ENCODE assay signal across 19 cellular contexts in the genomic region with DNA sequence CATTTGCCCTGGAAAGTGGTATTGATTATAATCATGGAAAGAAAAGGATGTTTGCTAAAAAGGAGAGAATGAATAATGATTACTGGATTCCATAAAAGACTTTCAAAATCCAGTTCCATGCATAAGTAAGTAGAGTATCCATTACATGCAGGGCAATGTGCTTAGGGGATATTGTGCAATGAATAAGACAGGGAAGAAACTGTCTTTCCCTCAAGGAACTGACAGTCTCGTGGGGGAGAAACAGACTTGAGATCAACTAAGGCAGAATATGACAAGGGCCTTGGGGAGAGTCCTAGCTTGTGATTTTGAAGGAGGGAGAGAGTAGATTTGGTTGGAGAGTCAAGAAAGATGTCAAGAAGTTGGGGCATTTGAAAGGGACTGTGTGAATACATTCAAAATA.
DNase-seq lines count a peak whose midpoint lies in the region; TF ChIP-seq lines count a peak whose summit lies in the region.
"Had no signal": no experiment of that assay in that cellular context is flagged by ENCODE, and none has a peak within 500 bp of the region (broad histone marks: within the 10 kb centered on the region; RNA-seq: fewer than 3 reads in every experiment).

No MANE protein-coding gene starts in this region.

- H3K36me3 ChIP-seq in HEK293 (ENCODE audit: control insufficient read depth in 2 of 2, insufficient read depth in 1 of 2, low read length in 2 of 2) (no peaks in the 10 kb centered on the region), adipocyte (ENCODE audit: control insufficient read depth, insufficient read depth, low read length, severe bottlenecking) (no peaks in the 10 kb centered on the region)
- H3K36me3 ChIP-seq: BE2C had no signal

- H3K4me1 Mint-ChIP-seq in activated CD4-positive, alpha-beta T cell treated with anti-CD3 and anti-CD28 coated beads, Interleukin-2, amount 10 ng/mL, durations not matched to agents 24 days and 14 days = peaks cover 2% of the 10 kb centered on the region
- H3K4me1 Mint-ChIP-seq: CD4-positive, CD25-positive, alpha-beta regulatory T cell had no signal

- POLR2A ChIA-PET in HEK293 (lab: Yijun Ruan, JAX) = no interaction called here

- H3K36me3 Mint-ChIP-seq in activated CD4-positive, alpha-beta T cell treated with anti-CD3 and anti-CD28 coated beads, Interleukin-2, amount 10 ng/mL, durations not matched to agents 24 days and 14 days (ENCODE audit: low read depth) = no peaks in the 10 kb centered on the region
- H3K36me3 Mint-ChIP-seq: CD4-positive, CD25-positive, alpha-beta regulatory T cell; CD8-positive, alpha-beta T cell had no signal

- H3K9me3 Mint-ChIP-seq in activated CD4-positive, alpha-beta T cell treated with anti-CD3 and anti-CD28 coated beads, Interleukin-2, amount 10 ng/mL, durations not matched to agents 24 days and 14 days = peaks cover 2% of the 10 kb centered on the region
- H3K9me3 Mint-ChIP-seq: CD8-positive, alpha-beta T cell; HFFc6 had no signal

- no peak overlapping the region for H3K27ac ChIP-seq in HEK293 (ENCODE audit: extremely low read depth, low read depth, low read length)
- H3K27ac ChIP-seq: 22Rv1; BLaER1 treated with 17β-estradiol and CSF1 and Interleukin-3, amounts not matched to agents 10 nM and 100 nM; GM23248 had no signal

- H3K27ac Mint-ChIP-seq in activated CD4-positive, alpha-beta T cell treated with anti-CD3 and anti-CD28 coated beads, Interleukin-2, amount 10 ng/mL, durations not matched to agents 24 days and 14 days = no peak overlapping the region
- H3K27ac Mint-ChIP-seq: CD4-positive, CD25-positive, alpha-beta regulatory T cell; CD8-positive, alpha-beta T cell; HFFc6 had no signal

- intact Hi-C loops in activated CD4-positive, alpha-beta T cell treated with anti-CD3 and anti-CD28 coated beads, Interleukin-2, amount 10 ng/mL, durations not matched to agents 24 days and 14 days (cut with micrococcal nuclease) = no loop called here

- H3K27me3 ChIP-seq in adipocyte (replicated peaks; ENCODE audit: control insufficient read depth, insufficient read depth, low read length) = peaks cover 11% of the 10 kb centered on the region
- H3K27me3 ChIP-seq: BE2C; BLaER1 treated with 17β-estradiol and CSF1 and Interleukin-3, amounts not matched to agents 10 nM and 100 nM had no signal

- no peaks in the 10 kb centered on the region for H3K9me3 ChIP-seq in HEK293 (ENCODE audit: control insufficient read depth, insufficient read depth, low read depth, low read length)
- no peaks in the 10 kb centered on the region for H3K9me3 ChIP-seq in adipocyte (ENCODE audit: control insufficient read depth, low read length)
- H3K9me3 ChIP-seq: BE2C, Caco-2 had no signal

- H3K4me1 ChIP-seq in HEK293 (ENCODE audit: control insufficient read depth, insufficient read depth, low read length) (peaks cover 12% of the 10 kb centered on the region), adipocyte (ENCODE audit: control insufficient read depth, insufficient read depth, low read length) (no peaks in the 10 kb centered on the region)
- H3K4me1 ChIP-seq: BE2C, Caco-2 had no signal

- no peak overlapping the region for H3K4me3 Mint-ChIP-seq in activated CD4-positive, alpha-beta T cell treated with anti-CD3 and anti-CD28 coated beads, Interleukin-2, amount 10 ng/mL, durations not matched to agents 24 days and 14 days
- H3K4me3 Mint-ChIP-seq: CD4-positive, CD25-positive, alpha-beta regulatory T cell; CD8-positive, alpha-beta T cell; HFFc6 had no signal

- H3K9ac ChIP-seq in adipocyte (ENCODE audit: low read length) = no peak overlapping the region
- H3K9ac ChIP-seq: BLaER1 treated with 17β-estradiol and CSF1 and Interleukin-3, amounts not matched to agents 10 nM and 100 nM; GM23248 had no signal

- TF ChIP-seq CTCF in HEK293 (tag by site-specific recombination; IDR thresholded peaks at IDR 0.05) = no peak

- DNase-seq in activated CD4-positive, alpha-beta T cell treated with anti-CD3 and anti-CD28 coated beads, Interleukin-2, amount 10 ng/mL, durations not matched to agents 24 days and 14 days = peak; percentile 34
- no peak for DNase-seq in activated CD4-positive, alpha-beta T cell treated with anti-CD3 and anti-CD28 coated beads for 48 hours
- DNase-seq in adipocyte (ENCODE audit: low read depth) (peak; percentile 14), NCI-H345 (lab: John Stamatoyannopoulos, UW) (no peak)
- DNase-seq in activated naive CD4-positive, alpha-beta T cell treated with Interleukin-2 at 50 U/mL for 16 hours = no peak
- DNase-seq: ACHN; AML-193; BE2C; Caco-2; CD4-positive, CD25-positive, alpha-beta regulatory T cell; CD8-positive, alpha-beta T cell; DMS153; DND-41; GM23248; H7; HFFc6 had no signal

- peaks cover 38% of the 10 kb centered on the region for H3K27me3 Mint-ChIP-seq in activated CD4-positive, alpha-beta T cell treated with anti-CD3 and anti-CD28 coated beads, Interleukin-2, amount 10 ng/mL, durations not matched to agents 24 days and 14 days

- H3K4me3 ChIP-seq in HEK293 (ENCODE audit: low read depth, low read length) (no peak overlapping the region), adipocyte (ENCODE audit: low read length) (no peak overlapping the region)
- H3K4me3 ChIP-seq: BLaER1 treated with 17β-estradiol and CSF1 and Interleukin-3, amounts not matched to agents 10 nM and 100 nM; GM23248 had no signal

- CTCF ChIA-PET in HEK293 (lab: Yijun Ruan, JAX) = interaction anchor here (0.6 kb wide), 1 partner anchor 12 kb away, joined by 3 read pairs; no protein-coding TSS in a partner anchor

TF ChIP-seq in HEK293, 187 proteins besides CTCF, POLR2A, EP300 and RAD21:
- TF ChIP-seq PRDM4 (tag by site-specific recombination; IDR thresholded peaks at IDR 0.05) = 0 out of 2 replicates have a peak, but pooled peaks have one; percentile 50
- no peak for TF ChIP-seq ZBTB1 (tag by site-specific recombination; IDR thresholded peaks at IDR 0.05)
- TF ChIP-seq ZNF76 (tag by site-specific recombination; IDR thresholded peaks at IDR 0.05; ENCODE audit: borderline replicate concordance, low read depth) = no peak

Comparison
In these comparisons a context has a peak if more than half of its experiments do, and no peak if none do; other contexts are left out.
1. DNase-seq: peak in activated CD4-positive, alpha-beta T cell treated with anti-CD3 and anti-CD28 coated beads, Interleukin-2, amount 10 ng/mL, durations not matched to agents 24 days and 14 days (single experiment) and adipocyte (single experiment); none in activated CD4-positive, alpha-beta T cell treated with anti-CD3 and anti-CD28 coated beads for 48 hours (single experiment), activated naive CD4-positive, alpha-beta T cell treated with Interleukin-2 at 50 U/mL for 16 hours (single experiment) and NCI-H345 (single experiment).